In genomic region chr5:137401946-137402345, GRCh38 we compare ENCODE assay signal across 27 cellular contexts.
"Had no signal": no experiment of that assay in that cellular context is flagged by ENCODE, and none has a peak within 500 bp of the region (broad histone marks: within the 10 kb centered on the region; RNA-seq: fewer than 3 reads in every experiment).

No MANE protein-coding gene starts in this region.

- ATAC-seq: activated CD4-positive, alpha-beta T cell treated with anti-CD3 and anti-CD28 coated beads for 36 hours; activated T-helper 17 cell treated with anti-CD3 and anti-CD28 coated beads, Interleukin-2, amount 50 U/mL, for 72 hours; Panc1; Right ventricle myocardium inferior had no signal

- DNase-seq: activated CD4-positive, alpha-beta memory T cell treated with anti-CD3 and anti-CD28 coated beads, Interleukin-2, amount 10 ng/mL, durations not matched to agents 7 days and 5 days; activated CD4-positive, alpha-beta T cell treated with anti-CD3 and anti-CD28 coated beads for 36 hours; activated CD4-positive, alpha-beta T cell treated with anti-CD3 and anti-CD28 coated beads, Interleukin-2, amount 50 U/mL, for 1 hour; activated gamma-delta T cell; activated naive CD4-positive, alpha-beta T cell treated with anti-CD3 and anti-CD28 coated beads for 36 hours; activated T-cell treated with anti-CD3 and anti-CD28 coated beads for 4 hours; activated T-cell treated with anti-CD3 and anti-CD28 coated beads, Interleukin-2, amount 50 U/mL, for 48 hours; amygdala; cerebellar nuclear complex; MM.1S; NCI-H1105 treated with DMSO at 0.1 percent for 48 hours; NCI-H1436 treated with DMSO at 0.1 percent for 48 hours; NCI-H187; NCI-H2081; NCI-H2227 treated with DMSO at 0.1 percent for 48 hours; NCI-H446 treated with DMSO at 0.1 percent for 48 hours; NCI-H526 treated with DMSO at 0.1 percent for 48 hours; NCI-H82; OCI-M1; RPMI8226; WERI-Rb-1 had no signal

- H3K27me3 ChIP-seq: cardiac muscle cell had no signal

- H3K36me3 ChIP-seq: cardiac muscle cell, WERI-Rb-1 had no signal

- H3K4me3 ChIP-seq: cardiac muscle cell, SK-N-MC had no signal

- H3K27ac ChIP-seq: cardiac muscle cell, SK-N-MC, WERI-Rb-1 had no signal

- FAIRE-seq: astrocyte had no signal
